In the genomic region with DNA sequence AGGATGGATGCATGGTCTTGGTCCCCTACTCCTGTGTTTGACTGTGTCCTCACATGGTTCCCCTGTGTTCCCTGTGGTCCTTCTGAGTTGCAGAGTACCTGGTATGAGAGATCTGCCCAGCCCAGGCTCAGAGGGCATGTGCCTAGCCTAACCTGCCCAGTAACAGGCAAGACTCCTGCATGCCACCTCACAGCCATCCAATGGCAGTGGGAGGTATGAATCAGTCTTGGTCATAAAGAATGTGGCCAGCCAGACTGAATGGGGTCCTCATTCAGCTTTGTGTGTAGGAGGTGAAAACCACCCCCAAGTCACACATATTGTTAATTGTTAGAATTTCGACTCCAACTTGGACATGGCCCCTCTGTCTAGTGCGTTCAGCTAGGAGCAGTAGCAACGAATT, we compare ENCODE assay signal across 23 cellular contexts. TPM values are rescaled to one million over a fixed set of nuclear protein-coding genes. Genes with fewer than 3 reads are reported as not detected.
"Had no signal": no experiment of that assay in that cellular context is flagged by ENCODE, and none has a peak within 500 bp of the region (broad histone marks: within the 10 kb centered on the region; RNA-seq: fewer than 3 reads in every experiment).

No MANE protein-coding gene starts in this region.

- H3K36me3 ChIP-seq: gastrocnemius medialis, neutrophil, right lobe of liver, tibial artery had no signal

- H3K4me1 Mint-ChIP-seq: memory B cell, natural killer cell had no signal

- H3K4me3 Mint-ChIP-seq: memory B cell, natural killer cell, type B pancreatic cell had no signal

- H3K27ac ChIP-seq: dorsolateral prefrontal cortex, gastrocnemius medialis, neutrophil, parathyroid adenoma, right lobe of liver, testis, tibial artery had no signal

- DNase-seq: cortex of kidney; dorsolateral prefrontal cortex; effector CD4-positive, alpha-beta T cell; gastrocnemius medialis; head of caudate nucleus; kidney; natural killer cell; right lobe of liver; small intestine; stimulated activated CD4-positive, alpha-beta T cell treated with anti-CD3 and anti-CD28 coated beads, Interleukin-15, amount 100 ng/mL, for 24 hours; stimulated activated CD4-positive, alpha-beta T cell treated with anti-CD3 and anti-CD28 coated beads, Interleukin-2, amount 100 ng/mL, for 48 hours; stimulated activated naive CD8-positive, alpha-beta T cell treated with anti-CD3 and anti-CD28 coated beads, Interleukin-15, Interleukin-2, amounts not matched to agents 100 U/mL and 50 U/mL, for 24 hours; substantia nigra; testis; tibial artery had no signal

- H3K9me3 ChIP-seq: gastrocnemius medialis, neutrophil, right lobe of liver, testis, tibial artery had no signal

- H3K9me3 Mint-ChIP-seq: type B pancreatic cell had no signal

- ATAC-seq: gastrocnemius medialis; left lobe of liver; natural killer cell; right lobe of liver; stimulated activated naive CD8-positive, alpha-beta T cell treated with anti-CD3 and anti-CD28 coated beads, Interleukin-15, Interleukin-2, amounts not matched to agents 100 U/mL and 50 U/mL, for 24 hours had no signal

- H3K27ac Mint-ChIP-seq: memory B cell, natural killer cell, progenitor cell of endocrine pancreas, type B pancreatic cell had no signal

- H3K27me3 ChIP-seq: dorsolateral prefrontal cortex, gastrocnemius medialis, neutrophil, right lobe of liver, testis, tibial artery had no signal

- H3K36me3 Mint-ChIP-seq: memory B cell, natural killer cell, type B pancreatic cell had no signal

- H3K4me3 ChIP-seq: dorsolateral prefrontal cortex, gastrocnemius medialis, lung, right lobe of liver, testis, tibial artery had no signal

- H3K4me1 ChIP-seq: gastrocnemius medialis, parathyroid adenoma, right lobe of liver, testis, tibial artery had no signal

RNA-seq across cellular contexts. Expression of a gene that starts 17.2 kb away (rescaled TPM):
- total RNA-seq: glomerular endothelial cell, left lobe of liver, natural killer cell had no signal
